ENCODE assay signal across 17 cellular contexts in the genomic region with DNA sequence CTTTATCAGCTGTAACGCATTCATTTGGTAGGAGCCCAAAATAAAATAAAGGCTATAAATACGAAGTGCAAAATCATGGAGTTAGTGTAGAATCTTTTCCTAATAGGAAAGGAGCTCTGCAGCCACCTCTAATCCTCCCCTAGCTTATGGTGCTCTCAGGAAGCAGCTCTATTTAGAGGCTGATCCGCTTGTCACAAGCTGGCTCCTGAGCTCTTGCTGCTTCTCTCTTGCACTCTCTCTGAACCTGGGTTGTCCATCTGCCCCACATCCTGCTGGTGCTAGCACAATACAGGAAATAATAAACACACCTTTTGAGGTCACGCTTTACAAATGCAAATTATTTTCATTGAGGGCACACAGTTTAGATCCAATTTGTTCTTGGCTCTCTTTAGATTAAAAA. TPM values are rescaled to one million over a fixed set of nuclear protein-coding genes. Genes with fewer than 3 reads are reported as not detected.
DNase-seq lines count a peak whose midpoint lies in the region; TF ChIP-seq lines count a peak whose summit lies in the region.
"Had no signal": no experiment of that assay in that cellular context is flagged by ENCODE, and none has a peak within 500 bp of the region (broad histone marks: within the 10 kb centered on the region; RNA-seq: fewer than 3 reads in every experiment).

No MANE protein-coding gene starts in this region.

- H3K36me3 Mint-ChIP-seq in neural crest cell (ENCODE audit: low read depth) (no peaks in the 10 kb centered on the region), glutamatergic neuron (ENCODE audit: unreplicated experiment) (no peaks in the 10 kb centered on the region)

- H3K9me3 Mint-ChIP-seq in neural crest cell, result no peaks in the 10 kb centered on the region
- no peaks in the 10 kb centered on the region for H3K9me3 Mint-ChIP-seq in glutamatergic neuron (ENCODE audit: unreplicated experiment)

- DNase-seq in GM03348 (ENCODE audit: low spot score) (peak; percentile 0), NCI-H2081 treated with DMSO at 0.1 percent for 48 hours (lab: John Stamatoyannopoulos, UW) (peak; percentile 26), NCI-H82 treated with DMSO at 0.1 percent for 48 hours (lab: John Stamatoyannopoulos, UW; ENCODE audit: unreplicated experiment) (peak; percentile 87), neural crest cell (ENCODE audit: low read depth, low spot score) (no peak), NCI-H510A (lab: John Stamatoyannopoulos, UW) (no peak), glutamatergic neuron (no peak)
- no peak for DNase-seq in stimulated activated CD4-positive, alpha-beta T cell treated with anti-CD3 and anti-CD28 coated beads, Interleukin-4, amount 100 ng/mL, for 24 hours
- DNase-seq: ACHN, Calu3, DND-41, GDM1, GOT3, NCI-H2029 treated with DMSO at 0.1 percent for 48 hours, NCI-H446, OCI-M1, SHP77 treated with DMSO at 0.1 percent for 48 hours had no signal

- TF ChIP-seq CTCF in neural crest cell (conservative IDR thresholded peaks at IDR 0.05), result no peak
- TF ChIP-seq CTCF in glutamatergic neuron (IDR thresholded peaks at IDR 0.05; ENCODE audit: partially characterized antibody, unreplicated experiment), result no peak

- H3K4me3 Mint-ChIP-seq in neural crest cell (no peak overlapping the region), glutamatergic neuron (ENCODE audit: unreplicated experiment) (no peak overlapping the region)

- H3K27me3 Mint-ChIP-seq in neural crest cell (ENCODE audit: low read depth) (no peaks in the 10 kb centered on the region), glutamatergic neuron (ENCODE audit: unreplicated experiment) (no peaks in the 10 kb centered on the region)

- H3K4me1 Mint-ChIP-seq in neural crest cell (peaks cover 7% of the 10 kb centered on the region), glutamatergic neuron (ENCODE audit: low read depth, unreplicated experiment) (no peaks in the 10 kb centered on the region)

- peak overlapping the region; percentile 59 for H3K27ac Mint-ChIP-seq in neural crest cell (ENCODE audit: unreplicated experiment)
- no peak overlapping the region for H3K27ac Mint-ChIP-seq in glutamatergic neuron (ENCODE audit: unreplicated experiment)

RNA-seq across cellular contexts. Expression of gene BFSP2, which starts 37.3 kb away (rescaled TPM):
- total RNA-seq in neural crest cell (not detected in 2 replicates), glutamatergic neuron (ENCODE audit: unreplicated experiment) (not detected)
- total RNA-seq: Calu3, RPMI7951 had no signal

Comparison
In these comparisons a context has a peak if more than half of its experiments do, and no peak if none do; other contexts are left out.
1. DNase-seq: peak in GM03348 (single experiment), NCI-H2081 treated with DMSO at 0.1 percent for 48 hours (single experiment) and NCI-H82 treated with DMSO at 0.1 percent for 48 hours (single experiment); none in neural crest cell (single experiment), stimulated activated CD4-positive, alpha-beta T cell treated with anti-CD3 and anti-CD28 coated beads, Interleukin-4, amount 100 ng/mL, for 24 hours (single experiment), NCI-H510A (single experiment) and glutamatergic neuron (single experiment).